Comparison of ENCODE assay signal across 12 cellular contexts in genomic region chr2:134401081-134401497, GRCh38.
A peak's percentile ranks its signal among the peaks of the same experiment; 100 is the strongest.
DNase-seq lines count a peak whose midpoint lies in the region; ATAC-seq and TF ChIP-seq lines count a peak whose summit lies in the region.
"Had no signal": no experiment of that assay in that cellular context is flagged by ENCODE, and none has a peak within 500 bp of the region (broad histone marks: within the 10 kb centered on the region; RNA-seq: fewer than 3 reads in every experiment).

No MANE protein-coding gene starts in this region.

- H3K4me3 ChIP-seq in CD8-positive, alpha-beta T cell (ENCODE audit: low read depth, low read length): no peak overlapping the region
- H3K4me3 ChIP-seq in fibroblast of villous mesenchyme (ENCODE audit: low read depth, low read length): no peak overlapping the region
- H3K4me3 ChIP-seq: GM12878 had no signal

- no peak for DNase-seq in CD8-positive, alpha-beta T cell
- DNase-seq in NCI-H82 treated with DMSO at 0.1 percent for 48 hours (lab: John Stamatoyannopoulos, UW; ENCODE audit: unreplicated experiment): peak; percentile 81
- peak; percentile 96 for DNase-seq in fibroblast of villous mesenchyme (ENCODE audit: low read depth)
- peak; percentile 88 for DNase-seq in posterior vena cava (ENCODE audit: low spot score)
- DNase-seq in head of caudate nucleus: no peak
- no peak for DNase-seq in effector CD4-positive, alpha-beta T cell
- no peak for DNase-seq in activated CD4-positive, alpha-beta T cell treated with anti-CD3 and anti-CD28 coated beads, Interleukin-2, amount 50 U/mL, for 48 hours
- DNase-seq: stimulated activated naive CD4-positive, alpha-beta T cell treated with Interleukin-2 at 50 U/mL for 16 hours; SW 1271 had no signal

- H3K9me3 ChIP-seq in CD8-positive, alpha-beta T cell (ENCODE audit: low read length): no peaks in the 10 kb centered on the region

- no peak overlapping the region for H3K27ac ChIP-seq in CD8-positive, alpha-beta T cell (ENCODE audit: low read depth, low read length)

- H3K27ac Mint-ChIP-seq in CD8-positive, alpha-beta T cell: peak overlapping the region; percentile 46

- POLR2A ChIA-PET in CD8-positive, alpha-beta T cell (lab: Charles Lee): interaction anchor here (1.3 kb wide), 1 partner anchor 11 kb away, joined by 3 read pairs; no protein-coding TSS in a partner anchor

- no peaks in the 10 kb centered on the region for H3K4me1 ChIP-seq in CD8-positive, alpha-beta T cell (ENCODE audit: insufficient read depth, low read length)

- CTCF ChIA-PET in CD8-positive, alpha-beta T cell (lab: Charles Lee): interaction anchor here (1.3 to 8.0 kb wide), 2 partner anchors 12 to 281 kb away, joined by 4 to 34 read pairs; no protein-coding TSS in a partner anchor

- no peaks in the 10 kb centered on the region for H3K9me3 Mint-ChIP-seq in CD8-positive, alpha-beta T cell

- H3K4me1 Mint-ChIP-seq in CD8-positive, alpha-beta T cell (ENCODE audit: low read depth): peaks cover 1% of the 10 kb centered on the region

- H3K4me3 Mint-ChIP-seq in CD8-positive, alpha-beta T cell: no peak overlapping the region

- H3K36me3 Mint-ChIP-seq in CD8-positive, alpha-beta T cell: peaks cover 69% of the 10 kb centered on the region

- TF ChIP-seq CTCF in CD8-positive, alpha-beta T cell (IDR thresholded peaks at IDR 0.05): no peak
- no peak for TF ChIP-seq CTCF in fibroblast of villous mesenchyme (IDR thresholded peaks at IDR 0.05; ENCODE audit: insufficient read depth, low read depth, low read length)

- no peaks in the 10 kb centered on the region for H3K27me3 Mint-ChIP-seq in CD8-positive, alpha-beta T cell (ENCODE audit: low read depth)

- intact Hi-C loops in CD8-positive, alpha-beta T cell (cut with DNase I, micrococcal nuclease): no loop called here
- intact Hi-C loops in posterior vena cava (cut with DNase I): no loop called here
- intact Hi-C loops in head of caudate nucleus (cut with DNase I): no loop called here

- no peaks in the 10 kb centered on the region for H3K27me3 ChIP-seq in CD8-positive, alpha-beta T cell (ENCODE audit: insufficient read depth, low read length)

- H3K36me3 ChIP-seq in CD8-positive, alpha-beta T cell (ENCODE audit: insufficient read depth, low read length): no peaks in the 10 kb centered on the region

- no peak for ATAC-seq in CD8-positive, alpha-beta T cell
- ATAC-seq in GM19397 (IDR thresholded peaks at IDR 0.05; ENCODE audit: unreplicated experiment): no peak
- ATAC-seq: esophagus mucosa, GM12878 had no signal

Comparison
In these comparisons a context has a peak if more than half of its experiments do, and no peak if none do; other contexts are left out.
1. DNase-seq: peak in NCI-H82 treated with DMSO at 0.1 percent for 48 hours (single experiment), fibroblast of villous mesenchyme (single experiment) and posterior vena cava (single experiment); none in CD8-positive, alpha-beta T cell (0 of 7), head of caudate nucleus (0 of 42), effector CD4-positive, alpha-beta T cell (single experiment) and activated CD4-positive, alpha-beta T cell treated with anti-CD3 and anti-CD28 coated beads, Interleukin-2, amount 50 U/mL, for 48 hours (0 of 2).